23 cellular contexts compared by ENCODE assay signal in the genomic region with DNA sequence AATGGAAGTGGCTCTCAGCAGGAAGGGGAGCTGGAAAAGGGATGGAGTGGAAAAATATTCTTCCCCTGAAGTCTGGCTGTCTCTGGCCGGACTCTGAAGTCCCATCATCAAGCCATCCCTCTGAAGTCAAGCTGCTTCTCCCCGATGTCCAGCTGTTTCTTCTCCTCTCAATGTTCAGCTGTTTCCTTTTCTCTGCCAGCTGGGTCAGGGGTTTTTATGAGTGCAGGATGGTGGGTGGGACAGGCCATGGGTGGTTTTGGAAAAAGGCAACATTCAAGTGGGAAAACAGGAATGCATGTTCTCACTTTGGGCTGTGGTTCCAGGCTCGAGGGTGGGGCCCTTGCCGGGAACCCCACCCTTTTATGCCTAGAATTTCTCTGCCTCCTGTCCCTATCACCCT.
"Had no signal": no experiment of that assay in that cellular context is flagged by ENCODE, and none has a peak within 500 bp of the region (broad histone marks: within the 10 kb centered on the region; RNA-seq: fewer than 3 reads in every experiment).

No MANE protein-coding gene starts in this region.

- H3K4me3 Mint-ChIP-seq: immature natural killer cell; mesothelial cell of epicardium; naive thymus-derived CD4-positive, alpha-beta T cell; natural killer cell treated with Interleukin-12 subunit alpha and Interleukin-12 subunit beta and Interleukin-15 and Interleukin-18, amount 100 ng/mL, for 72 hours; stimulated activated memory B cell treated with anti-CD40 and anti-IgM and Interleukin-4, amounts not matched to agents 10 μg/mL and 1 μg/mL and 100 μg/mL, for 72 hours; stimulated activated naive CD8-positive, alpha-beta T cell treated with anti-CD3 and anti-CD28 coated beads, Interleukin-15, amount 100 ng/mL, for 72 hours had no signal

- H3K27ac Mint-ChIP-seq: immature natural killer cell; mesothelial cell of epicardium; naive thymus-derived CD4-positive, alpha-beta T cell; natural killer cell treated with Interleukin-12 subunit alpha and Interleukin-12 subunit beta and Interleukin-15 and Interleukin-18, amount 100 ng/mL, for 72 hours; progenitor cell of endocrine pancreas; stimulated activated memory B cell treated with anti-CD40 and anti-IgM and Interleukin-4, amounts not matched to agents 10 μg/mL and 1 μg/mL and 100 μg/mL, for 72 hours had no signal

- DNase-seq: hypothalamus; immature natural killer cell; kidney; left colon; left lung; lower lobe of right lung; mammary epithelial cell; mesendoderm; naive thymus-derived CD4-positive, alpha-beta T cell; ovary; right lobe of liver; stimulated activated CD4-positive, alpha-beta T cell treated with anti-CD3 and anti-CD28 coated beads, Interleukin-1b, Interleukin-23, amount 100 ng/mL, for 48 hours; stimulated activated CD4-positive, alpha-beta T cell treated with anti-CD3 and anti-CD28 coated beads, Interleukin-2, amount 100 ng/mL, for 48 hours; stimulated activated CD4-positive, alpha-beta T cell treated with anti-CD3 and anti-CD28 coated beads, Interleukin-4, amount 100 ng/mL, for 4 hours; stimulated activated CD8-positive, alpha-beta memory T cell treated with anti-CD3 and anti-CD28 coated beads, Interleukin-4, amount 100 ng/mL, for 48 hours; stimulated activated naive CD4-positive, alpha-beta T cell treated with Interleukin-2 at 50 U/mL for 16 hours; stimulated activated naive CD8-positive, alpha-beta T cell treated with anti-CD3 and anti-CD28 coated beads, Interleukin-15, amount 100 ng/mL, for 72 hours; substantia nigra; upper lobe of left lung had no signal

- H3K36me3 Mint-ChIP-seq: immature natural killer cell; mesothelial cell of epicardium; naive thymus-derived CD4-positive, alpha-beta T cell; natural killer cell treated with Interleukin-12 subunit alpha and Interleukin-12 subunit beta and Interleukin-15 and Interleukin-18, amount 100 ng/mL, for 72 hours; stimulated activated memory B cell treated with anti-CD40 and anti-IgM and Interleukin-4, amounts not matched to agents 10 μg/mL and 1 μg/mL and 100 μg/mL, for 72 hours had no signal

- ATAC-seq: left colon; left lung; lower lobe of right lung; naive thymus-derived CD4-positive, alpha-beta T cell; natural killer cell treated with Interleukin-12 subunit alpha and Interleukin-12 subunit beta and Interleukin-15 and Interleukin-18, amount 100 ng/mL, for 72 hours; right lobe of liver; stimulated activated memory B cell treated with anti-CD40 and anti-IgM and Interleukin-4, amounts not matched to agents 10 μg/mL and 1 μg/mL and 100 μg/mL, for 72 hours; stimulated activated naive CD8-positive, alpha-beta T cell treated with anti-CD3 and anti-CD28 coated beads, Interleukin-15, amount 100 ng/mL, for 72 hours had no signal

- H3K27me3 Mint-ChIP-seq: progenitor cell of endocrine pancreas had no signal

- H3K9me3 Mint-ChIP-seq: immature natural killer cell; mesothelial cell of epicardium; naive thymus-derived CD4-positive, alpha-beta T cell; natural killer cell treated with Interleukin-12 subunit alpha and Interleukin-12 subunit beta and Interleukin-15 and Interleukin-18, amount 100 ng/mL, for 72 hours; stimulated activated memory B cell treated with anti-CD40 and anti-IgM and Interleukin-4, amounts not matched to agents 10 μg/mL and 1 μg/mL and 100 μg/mL, for 72 hours; stimulated activated naive CD8-positive, alpha-beta T cell treated with anti-CD3 and anti-CD28 coated beads, Interleukin-15, amount 100 ng/mL, for 72 hours had no signal
